In genomic region chr12:71551529-71551928, GRCh38 we compare ENCODE assay signal across 8 cellular contexts.
DNase-seq lines count a peak whose midpoint lies in the region; ATAC-seq, FAIRE-seq and TF ChIP-seq lines count a peak whose summit lies in the region.

No MANE protein-coding gene starts in this region.

- no peak for TF ChIP-seq POLR2A in adrenal gland (IDR thresholded peaks at IDR 0.05)
- TF ChIP-seq POLR2A in right lobe of liver (IDR thresholded peaks at IDR 0.05), result no peak
- TF ChIP-seq POLR2A in thyroid gland (IDR thresholded peaks at IDR 0.05), result no peak

- no peak overlapping the region for H3K27ac ChIP-seq in adrenal gland
- H3K27ac ChIP-seq in right lobe of liver, result no peak overlapping the region
- H3K27ac ChIP-seq in thyroid gland, result no peak overlapping the region

- no peaks in the 10 kb centered on the region for H3K27me3 ChIP-seq in adrenal gland
- no peaks in the 10 kb centered on the region for H3K27me3 ChIP-seq in right lobe of liver
- no peaks in the 10 kb centered on the region for H3K27me3 ChIP-seq in thyroid gland

- no peaks in the 10 kb centered on the region for H3K4me1 ChIP-seq in adrenal gland (replicated peaks in 1 of 2)
- peaks cover 0 to 11% (median 0%) of the 10 kb centered on the region in 4 donors for H3K4me1 ChIP-seq in right lobe of liver
- H3K4me1 ChIP-seq in thyroid gland, result no peaks in the 10 kb centered on the region

- H3K9me3 ChIP-seq in adrenal gland (replicated peaks in 1 of 3) (no peaks in the 10 kb centered on the region), right lobe of liver (no peaks in the 10 kb centered on the region), thyroid gland (no peaks in the 10 kb centered on the region)

- no peaks in the 10 kb centered on the region for H3K36me3 ChIP-seq in adrenal gland (replicated peaks in 1 of 2)
- H3K36me3 ChIP-seq in right lobe of liver, result no peaks in the 10 kb centered on the region
- H3K36me3 ChIP-seq in thyroid gland, result no peaks in the 10 kb centered on the region

- intact Hi-C loops in adrenal gland (cut with DNase I), result no loop called here
- intact Hi-C loops in right lobe of liver (cut with DNase I), result no loop called here
- intact Hi-C loops in thyroid gland (cut with DNase I), result no loop called here
- intact Hi-C loops in activated T-helper 2 cell treated with anti-CD3 and anti-CD28 coated beads, Interferon-gamma antibody, Interleukin-2, Interleukin-4, amounts not matched to agents 10 μg/mL and 5 μg/mL and 100 μg/mL, durations not matched to agents 14 hours and 24 hours and 36 hours (cut with micrococcal nuclease), result no loop called here

- H3K9me3 Mint-ChIP-seq in activated T-helper 2 cell treated with anti-CD3 and anti-CD28 coated beads, Interferon-gamma antibody, Interleukin-2, Interleukin-4, amounts not matched to agents 10 μg/mL and 5 μg/mL and 100 μg/mL, durations not matched to agents 14 hours and 24 hours and 36 hours, result no peaks in the 10 kb centered on the region

- no peak for DNase-seq in D721Med (ENCODE audit: insufficient read length, low spot score)
- DNase-seq in HTR-8/SVneo (ENCODE audit: insufficient read length, low spot score), result peak; percentile 10
- DNase-seq in adrenal gland, result no peak
- DNase-seq in right lobe of liver, result no peak
- DNase-seq in thyroid gland, result no peak
- DNase-seq in activated T-helper 2 cell treated with anti-CD3 and anti-CD28 coated beads, Interferon-gamma antibody, Interleukin-2, Interleukin-4, amounts not matched to agents 10 μg/mL and 5 μg/mL and 100 μg/mL, durations not matched to agents 14 hours and 24 hours and 36 hours (ENCODE audit: low spot score), result no peak
- DNase-seq in GM19239 (ENCODE audit: insufficient read length, low spot score), result no peak

- ATAC-seq in right lobe of liver, result peak in 2 of 4 donors; percentile 42
- no peak for ATAC-seq in HG03520 (IDR thresholded peaks at IDR 0.05; ENCODE audit: unreplicated experiment)

- H3K4me3 ChIP-seq in adrenal gland (no peak overlapping the region), right lobe of liver (no peak overlapping the region), thyroid gland (replicated peaks in 1 of 3) (no peak overlapping the region)

- WGBS in adrenal gland, 4 donors, result 37 to 55% (median 49%) methylated on average over 3 of the region's 3 CpGs
- 32% methylated on average over 3 of the region's 3 CpGs for WGBS in right lobe of liver (ENCODE audit: insufficient coverage, low coverage, low lambda C conversion rate, missing lambda C conversion rate)
- 47 to 50% methylated on average over 3 of the region's 3 CpGs for WGBS in thyroid gland, 2 donors

- H3K27me3 Mint-ChIP-seq in activated T-helper 2 cell treated with anti-CD3 and anti-CD28 coated beads, Interferon-gamma antibody, Interleukin-2, Interleukin-4, amounts not matched to agents 10 μg/mL and 5 μg/mL and 100 μg/mL, durations not matched to agents 14 hours and 24 hours and 36 hours (ENCODE audit: low read depth), result no peaks in the 10 kb centered on the region

- TF ChIP-seq CTCF in D721Med (IDR thresholded peaks at IDR 0.05; ENCODE audit: insufficient read depth, missing control alignments), result peak; percentile 59
- TF ChIP-seq CTCF in adrenal gland (IDR thresholded peaks at IDR 0.05), result peak in 4 of 6 experiments; percentile 13 to 30 (median 27)
- peak; percentile 22 to 38 (median 28) for TF ChIP-seq CTCF in right lobe of liver (IDR thresholded peaks at IDR 0.05)
- peak in 1 of 6 experiments; percentile 24 for TF ChIP-seq CTCF in thyroid gland (IDR thresholded peaks at IDR 0.05)

- H3K4me1 Mint-ChIP-seq in activated T-helper 2 cell treated with anti-CD3 and anti-CD28 coated beads, Interferon-gamma antibody, Interleukin-2, Interleukin-4, amounts not matched to agents 10 μg/mL and 5 μg/mL and 100 μg/mL, durations not matched to agents 14 hours and 24 hours and 36 hours (ENCODE audit: low read depth), result no peaks in the 10 kb centered on the region

- H3K4me3 Mint-ChIP-seq in activated T-helper 2 cell treated with anti-CD3 and anti-CD28 coated beads, Interferon-gamma antibody, Interleukin-2, Interleukin-4, amounts not matched to agents 10 μg/mL and 5 μg/mL and 100 μg/mL, durations not matched to agents 14 hours and 24 hours and 36 hours (ENCODE audit: low read depth), result no peak overlapping the region

- H3K36me3 Mint-ChIP-seq in activated T-helper 2 cell treated with anti-CD3 and anti-CD28 coated beads, Interferon-gamma antibody, Interleukin-2, Interleukin-4, amounts not matched to agents 10 μg/mL and 5 μg/mL and 100 μg/mL, durations not matched to agents 14 hours and 24 hours and 36 hours (ENCODE audit: low read depth), result no peaks in the 10 kb centered on the region

- no peak overlapping the region for H3K27ac Mint-ChIP-seq in activated T-helper 2 cell treated with anti-CD3 and anti-CD28 coated beads, Interferon-gamma antibody, Interleukin-2, Interleukin-4, amounts not matched to agents 10 μg/mL and 5 μg/mL and 100 μg/mL, durations not matched to agents 14 hours and 24 hours and 36 hours

- FAIRE-seq in D721Med (lab: Jason Lieb, UNC), result no peak
- FAIRE-seq in HTR-8/SVneo (lab: Jason Lieb, UNC), result no peak
- FAIRE-seq in GM19239 (lab: Jason Lieb, UNC), result no peak
